In the genomic region with DNA sequence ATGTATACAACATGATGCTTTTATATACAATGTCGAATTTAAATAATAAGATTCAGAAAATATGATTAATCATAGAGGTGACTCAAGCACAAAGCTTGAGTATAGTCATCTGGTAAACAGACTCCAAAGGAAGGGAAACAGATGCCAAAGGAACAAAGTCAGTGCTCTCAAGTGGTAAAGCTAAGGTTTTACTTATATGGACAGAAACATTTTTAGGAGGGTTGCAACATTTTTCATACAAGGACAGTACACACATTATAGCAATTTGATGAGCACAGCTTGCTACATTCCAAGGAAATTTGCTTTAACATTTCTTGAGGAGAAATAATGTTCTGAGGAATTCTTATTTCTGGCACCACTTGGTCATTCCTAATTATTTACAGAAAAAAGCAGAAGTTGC, we compare ENCODE assay signal across 28 cellular contexts.
A peak's percentile ranks its signal among the peaks of the same experiment; 100 is the strongest.
DNase-seq lines count a peak whose midpoint lies in the region; ATAC-seq, FAIRE-seq and TF ChIP-seq lines count a peak whose summit lies in the region.
"Had no signal": no experiment of that assay in that cellular context is flagged by ENCODE, and none has a peak within 500 bp of the region (broad histone marks: within the 10 kb centered on the region; RNA-seq: fewer than 3 reads in every experiment).

No MANE protein-coding gene starts in this region.

- FAIRE-seq in RCC 7860 (lab: Jason Lieb, UNC): no peak
- FAIRE-seq: G401.6, GM12892, HepG2, islet of Langerhans, pancreas had no signal

- no peak overlapping the region for H2AFZ ChIP-seq in mammary epithelial cell (ENCODE audit: low read depth, low read length)
- no peak overlapping the region for H2AFZ ChIP-seq in mesenchymal stem cell (ENCODE audit: low read depth, low read length)

- no peak overlapping the region for H2BK12ac ChIP-seq in mesenchymal stem cell (ENCODE audit: low read length in 2 of 2)

- no peak overlapping the region for H3K4me2 ChIP-seq in mammary epithelial cell (ENCODE audit: insufficient read depth, low read depth, low read length)
- H3K4me2 ChIP-seq in mesenchymal stem cell (ENCODE audit: low read length, poor library complexity, severe bottlenecking): no peak overlapping the region

- no peak overlapping the region for H2BK5ac ChIP-seq in mesenchymal stem cell (ENCODE audit: low read depth, low read length, poor library complexity, severe bottlenecking)

- H3K4ac ChIP-seq in mesenchymal stem cell (ENCODE audit: low read depth in 1 of 2, low read length in 2 of 2): no peak overlapping the region

- TF ChIP-seq CTCF in mammary epithelial cell (conservative IDR thresholded peaks at IDR 0.05 in 1 of 2, IDR thresholded peaks at IDR 0.05 in 1 of 2; ENCODE audit: extremely low read depth in 1 of 2, insufficient read depth in 1 of 2, low read depth in 1 of 2, low read length in 2 of 2): no peak

- H3K23ac ChIP-seq in mesenchymal stem cell (ENCODE audit: low read length in 2 of 2): no peak overlapping the region

- in situ Hi-C loops in mammary epithelial cell (cut with MboI; ENCODE audit: low sequenced_read_pairs in 2 of 2): no loop called here

- H3K4me3 ChIP-seq in mammary epithelial cell (replicated peaks in 1 of 3; ENCODE audit: insufficient read depth in 1 of 3, low read depth in 2 of 3, low read length in 3 of 3): no peak overlapping the region
- H3K4me3 ChIP-seq in mesenchymal stem cell (ENCODE audit: insufficient read depth in 1 of 2, low read depth in 1 of 2, low read length in 2 of 2): no peak overlapping the region
- H3K4me3 ChIP-seq: dorsolateral prefrontal cortex, heart left ventricle, lung, MG63, pancreas, Peyer's patch, skin epidermis had no signal

- no peak overlapping the region for H3K27ac ChIP-seq in mammary epithelial cell (ENCODE audit: insufficient read depth, low read depth, low read length)
- no peak overlapping the region for H3K27ac ChIP-seq in mesenchymal stem cell (ENCODE audit: low read length, poor library complexity, severe bottlenecking)
- H3K27ac ChIP-seq: dorsolateral prefrontal cortex, heart left ventricle, pancreas, Peyer's patch, skin epidermis had no signal

- no peak overlapping the region for H4K8ac ChIP-seq in mesenchymal stem cell (ENCODE audit: low read length)

- H3K9me3 ChIP-seq in mammary epithelial cell (replicated peaks; ENCODE audit: insufficient read depth, low read length) (no peaks in the 10 kb centered on the region), mesenchymal stem cell (ENCODE audit: control insufficient read depth, low read length) (no peaks in the 10 kb centered on the region)
- H3K9me3 ChIP-seq: MG63, pancreas, Peyer's patch had no signal

- H3K27me3 ChIP-seq in mammary epithelial cell (ENCODE audit: insufficient read depth, low read length): no peaks in the 10 kb centered on the region
- no peaks in the 10 kb centered on the region for H3K27me3 ChIP-seq in mesenchymal stem cell (ENCODE audit: control insufficient read depth in 1 of 2, insufficient read depth in 1 of 2, low read length in 2 of 2)
- H3K27me3 ChIP-seq: dorsolateral prefrontal cortex, heart left ventricle, MG63, pancreas, Peyer's patch had no signal

- H3K79me1 ChIP-seq in mesenchymal stem cell (replicated peaks; ENCODE audit: low read length, poor library complexity, severe bottlenecking): no peaks in the 10 kb centered on the region

- BruUV-seq in mammary epithelial cell (replicated peaks; lab: Mats Ljungman, UMichigan): no TSS peak

- no peak overlapping the region for H3K14ac ChIP-seq in mesenchymal stem cell (ENCODE audit: low read length in 2 of 2)

- H4K20me1 ChIP-seq in mammary epithelial cell (ENCODE audit: insufficient read depth, low read length): no peaks in the 10 kb centered on the region

- H3K18ac ChIP-seq in mesenchymal stem cell (ENCODE audit: low read depth in 1 of 2, low read length in 2 of 2): no peak overlapping the region

- H2BK15ac ChIP-seq in mesenchymal stem cell (ENCODE audit: low read depth, poor library complexity, severe bottlenecking): no peak overlapping the region

- H3K4me1 ChIP-seq in mammary epithelial cell (ENCODE audit: insufficient read depth, low read length) (no peaks in the 10 kb centered on the region), mesenchymal stem cell (ENCODE audit: control insufficient read depth, insufficient read depth, low read depth, low read length) (no peaks in the 10 kb centered on the region)
- H3K4me1 ChIP-seq: heart left ventricle, pancreas, Peyer's patch had no signal

- no peak overlapping the region for H2AK5ac ChIP-seq in mesenchymal stem cell (ENCODE audit: low read length, severe bottlenecking)

- no peak overlapping the region for H3K9ac ChIP-seq in mammary epithelial cell (ENCODE audit: insufficient read depth, low read length)
- H3K9ac ChIP-seq in mesenchymal stem cell (ENCODE audit: low read length): no peak overlapping the region

- H2BK120ac ChIP-seq in mesenchymal stem cell (ENCODE audit: low read depth, low read length): no peak overlapping the region

- CTCF ChIA-PET in mammary epithelial cell (lab: Charles Lee; ENCODE audit: low non-redundant PET): interaction anchor here (0.6 kb wide), 1 partner anchor 620 kb away, joined by 3 read pairs; no protein-coding TSS in a partner anchor

- H3K36me3 ChIP-seq in mammary epithelial cell (ENCODE audit: insufficient read depth, low read length) (no peaks in the 10 kb centered on the region), mesenchymal stem cell (ENCODE audit: control insufficient read depth in 1 of 2, insufficient read depth in 2 of 2, low read depth in 1 of 2, low read length in 2 of 2) (no peaks in the 10 kb centered on the region)
- H3K36me3 ChIP-seq: heart left ventricle, MG63, pancreas, Peyer's patch had no signal

- 36% methylated on average over 1 of the region's 1 CpG for WGBS in mammary epithelial cell (ENCODE audit: low coverage, missing lambda C conversion rate)
- no CpG with 5 or more reads among the region's 1 CpG for WGBS in mesenchymal stem cell

- peak; percentile 42 for DNase-seq in GM03348 (ENCODE audit: low spot score)
- DNase-seq in RCC 7860 (ENCODE audit: low spot score): peak; percentile 14
- peak; percentile 37 for DNase-seq in mammary epithelial cell
- peak; percentile 76 for DNase-seq in mesenchymal stem cell
- DNase-seq in hippocampal formation (lab: John Stamatoyannopoulos, UW): no peak
- DNase-seq in NCI-H2196 (lab: John Stamatoyannopoulos, UW; ENCODE audit: unreplicated experiment): no peak
- DNase-seq in SHP77 (lab: John Stamatoyannopoulos, UW): no peak
- DNase-seq: activated CD4-positive, alpha-beta T cell treated with anti-CD3 and anti-CD28 coated beads, Interleukin-2, amount 10 ng/mL, durations not matched to agents 7 days and 5 days; activated CD8-positive, alpha-beta memory T cell treated with anti-CD3 and anti-CD28 coated beads, Interleukin-2, amount 50 U/mL, for 48 hours; activated naive CD4-positive, alpha-beta T cell treated with Interleukin-2 at 50 U/mL for 16 hours; dorsolateral prefrontal cortex; erythroblast; heart left ventricle; MG63; naive B cell; NCI-H1694; NCI-H82; pancreas; Peyer's patch; stimulated activated CD4-positive, alpha-beta T cell treated with anti-CD3 and anti-CD28 coated beads, Interleukin-4, amount 100 ng/mL, for 24 hours; T-cell had no signal

- dilution Hi-C loops in mammary epithelial cell (cut with HindIII; ENCODE audit: low sequenced_read_pairs): no loop called here

- no peak for ATAC-seq in HG02763 (IDR thresholded peaks at IDR 0.05; ENCODE audit: unreplicated experiment)
- ATAC-seq: heart left ventricle, HepG2, pancreas, T-cell had no signal

- no peaks in the 10 kb centered on the region for H3K79me2 ChIP-seq in mammary epithelial cell (ENCODE audit: insufficient read depth, low read length)

- intact Hi-C loops in mammary epithelial cell (cut with micrococcal nuclease): no loop called here

- no peak overlapping the region for H4K91ac ChIP-seq in mesenchymal stem cell (ENCODE audit: low read length)

Comparison
In these comparisons a context has a peak if more than half of its experiments do, and no peak if none do; other contexts are left out.
1. DNase-seq: peak in GM03348 (single experiment), RCC 7860 (single experiment), mammary epithelial cell (single experiment) and mesenchymal stem cell (single experiment); none in hippocampal formation (0 of 2), NCI-H2196 (single experiment) and SHP77 (0 of 2).